Comparison of ENCODE assay signal across 1 cellular context in the genomic region with DNA sequence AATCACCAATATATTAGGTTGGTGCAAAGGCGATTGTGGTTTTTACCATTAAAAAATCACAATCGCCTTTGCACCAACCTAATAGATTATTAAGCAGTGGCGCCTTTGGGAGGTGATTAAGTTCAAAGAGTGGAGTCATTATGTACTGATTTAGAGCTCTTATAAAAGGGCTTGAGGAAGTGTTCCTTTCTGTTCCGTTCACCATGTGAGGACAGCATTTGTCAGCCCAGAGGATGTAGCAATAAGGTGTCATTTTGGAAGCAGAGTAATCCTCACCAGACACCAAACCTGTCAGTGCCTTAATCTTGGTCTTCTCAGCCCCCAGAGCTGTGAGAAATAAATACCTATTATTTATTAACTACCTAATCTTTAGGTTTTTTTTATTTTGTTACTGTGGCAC.
TF ChIP-seq lines count a peak whose summit lies in the region.

No MANE protein-coding gene starts in this region.

TF ChIP-seq in GM12878, 131 proteins besides CTCF, POLR2A, EP300 and RAD21 (continued from another document):
- TF ChIP-seq, protein P1, sequence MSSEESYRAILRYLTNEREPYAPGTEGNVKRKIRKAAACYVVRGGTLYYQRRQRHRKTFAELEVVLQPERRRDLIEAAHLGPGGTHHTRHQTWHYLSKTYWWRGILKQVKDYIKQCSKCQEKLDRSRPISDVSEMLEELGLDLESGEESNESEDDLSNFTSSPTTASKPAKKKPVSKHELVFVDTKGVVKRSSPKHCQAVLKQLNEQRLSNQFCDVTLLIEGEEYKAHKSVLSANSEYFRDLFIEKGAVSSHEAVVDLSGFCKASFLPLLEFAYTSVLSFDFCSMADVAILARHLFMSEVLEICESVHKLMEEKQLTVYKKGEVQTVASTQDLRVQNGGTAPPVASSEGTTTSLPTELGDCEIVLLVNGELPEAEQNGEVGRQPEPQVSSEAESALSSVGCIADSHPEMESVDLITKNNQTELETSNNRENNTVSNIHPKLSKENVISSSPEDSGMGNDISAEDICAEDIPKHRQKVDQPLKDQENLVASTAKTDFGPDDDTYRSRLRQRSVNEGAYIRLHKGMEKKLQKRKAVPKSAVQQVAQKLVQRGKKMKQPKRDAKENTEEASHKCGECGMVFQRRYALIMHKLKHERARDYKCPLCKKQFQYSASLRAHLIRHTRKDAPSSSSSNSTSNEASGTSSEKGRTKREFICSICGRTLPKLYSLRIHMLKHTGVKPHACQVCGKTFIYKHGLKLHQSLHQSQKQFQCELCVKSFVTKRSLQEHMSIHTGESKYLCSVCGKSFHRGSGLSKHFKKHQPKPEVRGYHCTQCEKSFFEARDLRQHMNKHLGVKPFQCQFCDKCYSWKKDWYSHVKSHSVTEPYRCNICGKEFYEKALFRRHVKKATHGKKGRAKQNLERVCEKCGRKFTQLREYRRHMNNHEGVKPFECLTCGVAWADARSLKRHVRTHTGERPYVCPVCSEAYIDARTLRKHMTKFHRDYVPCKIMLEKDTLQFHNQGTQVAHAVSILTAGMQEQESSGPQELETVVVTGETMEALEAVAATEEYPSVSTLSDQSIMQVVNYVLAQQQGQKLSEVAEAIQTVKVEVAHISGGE (CRISPR knock-in tag; IDR thresholded peaks at IDR 0.05), result no peak
- TF ChIP-seq MYC (IDR thresholded peaks at IDR 0.05; ENCODE audit: insufficient read depth, insufficient read length, insufficient replicate concordance, low read length, severe bottlenecking) (no peak), MXI1 (IDR thresholded peaks at IDR 0.05; ENCODE audit: low read depth, low read length) (no peak), ZNF622 (IDR thresholded peaks at IDR 0.05) (no peak), CHD2 (IDR thresholded peaks at IDR 0.05; ENCODE audit: borderline replicate concordance, low read depth, low read length) (no peak)
- TF ChIP-seq, protein P2, sequence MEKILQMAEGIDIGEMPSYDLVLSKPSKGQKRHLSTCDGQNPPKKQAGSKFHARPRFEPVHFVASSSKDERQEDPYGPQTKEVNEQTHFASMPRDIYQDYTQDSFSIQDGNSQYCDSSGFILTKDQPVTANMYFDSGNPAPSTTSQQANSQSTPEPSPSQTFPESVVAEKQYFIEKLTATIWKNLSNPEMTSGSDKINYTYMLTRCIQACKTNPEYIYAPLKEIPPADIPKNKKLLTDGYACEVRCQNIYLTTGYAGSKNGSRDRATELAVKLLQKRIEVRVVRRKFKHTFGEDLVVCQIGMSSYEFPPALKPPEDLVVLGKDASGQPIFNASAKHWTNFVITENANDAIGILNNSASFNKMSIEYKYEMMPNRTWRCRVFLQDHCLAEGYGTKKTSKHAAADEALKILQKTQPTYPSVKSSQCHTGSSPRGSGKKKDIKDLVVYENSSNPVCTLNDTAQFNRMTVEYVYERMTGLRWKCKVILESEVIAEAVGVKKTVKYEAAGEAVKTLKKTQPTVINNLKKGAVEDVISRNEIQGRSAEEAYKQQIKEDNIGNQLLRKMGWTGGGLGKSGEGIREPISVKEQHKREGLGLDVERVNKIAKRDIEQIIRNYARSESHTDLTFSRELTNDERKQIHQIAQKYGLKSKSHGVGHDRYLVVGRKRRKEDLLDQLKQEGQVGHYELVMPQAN (conservative IDR thresholded peaks at IDR 0.05), result no peak
